8 cellular contexts compared by ENCODE assay signal in the genomic region with DNA sequence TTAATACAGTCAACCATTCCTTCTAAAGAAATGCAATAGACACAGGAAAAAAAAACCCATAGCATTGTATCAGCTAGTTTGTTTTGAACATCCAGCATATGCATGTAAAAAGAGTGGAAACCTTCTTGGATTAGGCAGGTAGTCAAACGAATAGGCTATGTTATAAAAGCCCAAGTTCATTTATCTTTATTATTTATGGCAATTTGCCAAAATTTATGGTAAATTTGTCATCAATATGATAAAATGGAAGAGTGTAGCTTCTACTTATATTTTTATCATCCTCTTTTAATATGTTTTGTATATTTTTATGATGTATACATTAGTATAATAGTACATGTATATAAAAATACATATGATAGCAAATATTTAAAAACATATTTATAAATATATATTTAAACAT. TPM values are rescaled to one million over a fixed set of nuclear protein-coding genes. Genes with fewer than 3 reads are reported as not detected.
"Had no signal": no experiment of that assay in that cellular context is flagged by ENCODE, and none has a peak within 500 bp of the region (broad histone marks: within the 10 kb centered on the region; RNA-seq: fewer than 3 reads in every experiment).

No MANE protein-coding gene starts in this region.

- H2AFZ ChIP-seq: GM23248 had no signal

- DNase-seq: GM23248, GOT3, H7, IMR-90, KBM-7 had no signal

- H3K36me3 ChIP-seq: HAP-1 had no signal

- FAIRE-seq: HTR-8/SVneo had no signal

- H3K27ac ChIP-seq: GM23248 had no signal

- H3K9me3 ChIP-seq: HAP-1 had no signal

- H3K4me3 ChIP-seq: GM23248, HAP-1 had no signal

- H3K9ac ChIP-seq: GM23248 had no signal

RNA-seq across cellular contexts. Expression of gene DSC1, which starts 23.9 kb away (rescaled TPM):
- total RNA-seq: GM23248, H7, HT-29, IMR-90 had no signal
- polyA plus RNA-seq: GM23248, IMR-90 had no signal

RNA-seq across cellular contexts. Expression of gene DSC2, which starts 36.5 kb away (rescaled TPM):
- total RNA-seq: GM23248, IMR-90 had no signal
- polyA plus RNA-seq: GM23248, IMR-90 had no signal
